Comparison of ENCODE assay signal across 10 cellular contexts in genomic region chr3:4845882-4846281, GRCh38.
DNase-seq lines count a peak whose midpoint lies in the region; ATAC-seq lines count a peak whose summit lies in the region.
"Had no signal": no experiment of that assay in that cellular context is flagged by ENCODE, and none has a peak within 500 bp of the region (broad histone marks: within the 10 kb centered on the region; RNA-seq: fewer than 3 reads in every experiment).

No MANE protein-coding gene starts in this region.

- H3K9me3 Mint-ChIP-seq in naive thymus-derived CD8-positive, alpha-beta T cell, result no peaks in the 10 kb centered on the region

- H3K4me1 Mint-ChIP-seq in naive thymus-derived CD8-positive, alpha-beta T cell, result peaks cover 48 to 95% (median 93%) of the 10 kb centered on the region in 4 donors

- H3K36me3 Mint-ChIP-seq in naive thymus-derived CD8-positive, alpha-beta T cell, result peaks cover 0 to 7% (median 4%) of the 10 kb centered on the region in 3 donors

- no peaks in the 10 kb centered on the region for H3K27me3 Mint-ChIP-seq in naive thymus-derived CD8-positive, alpha-beta T cell

- POLR2A ChIA-PET in naive thymus-derived CD8-positive, alpha-beta T cell (lab: Charles Lee), result interaction anchor here (1.0 kb wide), 1 partner anchor 8 kb away, joined by 4 read pairs; no protein-coding TSS in a partner anchor

- peak; percentile 85 for ATAC-seq in GM18868 (IDR thresholded peaks at IDR 0.05; ENCODE audit: unreplicated experiment)
- peak; percentile 81 for ATAC-seq in GM21717 (IDR thresholded peaks at IDR 0.05; ENCODE audit: unreplicated experiment)
- peak; percentile 76 for ATAC-seq in HG03442 (IDR thresholded peaks at IDR 0.05; ENCODE audit: unreplicated experiment)
- peak; percentile 84 to 90 for ATAC-seq in naive thymus-derived CD8-positive, alpha-beta T cell
- ATAC-seq: SK-N-SH treated with all-trans-retinoic acid at 6 μM for 48 hours had no signal

- DNase-seq in naive thymus-derived CD8-positive, alpha-beta T cell, result peak in 4 of 10 donors; percentile 36 to 80 (median 64)
- DNase-seq in SW 1271 (lab: John Stamatoyannopoulos, UW) (no peak), dedifferentiated amniotic fluid mesenchymal stem cell (ENCODE audit: extremely low spot score) (no peak)
- DNase-seq in stimulated activated CD4-positive, alpha-beta T cell treated with anti-CD3 and anti-CD28 coated beads, Interleukin-12 subunit alpha, Interleukin-12 subunit beta, amount 100 ng/mL, for 4 hours, result no peak
- DNase-seq: NCI-H1694 treated with DMSO at 0.1 percent for 48 hours; stimulated activated CD4-positive, alpha-beta T cell treated with anti-CD3 and anti-CD28 coated beads, Interleukin-1b, Interleukin-23, amount 100 ng/mL, for 48 hours had no signal

- H3K4me3 Mint-ChIP-seq in naive thymus-derived CD8-positive, alpha-beta T cell, result peak overlapping the region in 9 of 10 donors; percentile 0 to 76 (median 59)

- peak overlapping the region; percentile 10 to 94 (median 84) for H3K27ac Mint-ChIP-seq in naive thymus-derived CD8-positive, alpha-beta T cell
